Comparison of ENCODE assay signal across 28 cellular contexts in the genomic region with DNA sequence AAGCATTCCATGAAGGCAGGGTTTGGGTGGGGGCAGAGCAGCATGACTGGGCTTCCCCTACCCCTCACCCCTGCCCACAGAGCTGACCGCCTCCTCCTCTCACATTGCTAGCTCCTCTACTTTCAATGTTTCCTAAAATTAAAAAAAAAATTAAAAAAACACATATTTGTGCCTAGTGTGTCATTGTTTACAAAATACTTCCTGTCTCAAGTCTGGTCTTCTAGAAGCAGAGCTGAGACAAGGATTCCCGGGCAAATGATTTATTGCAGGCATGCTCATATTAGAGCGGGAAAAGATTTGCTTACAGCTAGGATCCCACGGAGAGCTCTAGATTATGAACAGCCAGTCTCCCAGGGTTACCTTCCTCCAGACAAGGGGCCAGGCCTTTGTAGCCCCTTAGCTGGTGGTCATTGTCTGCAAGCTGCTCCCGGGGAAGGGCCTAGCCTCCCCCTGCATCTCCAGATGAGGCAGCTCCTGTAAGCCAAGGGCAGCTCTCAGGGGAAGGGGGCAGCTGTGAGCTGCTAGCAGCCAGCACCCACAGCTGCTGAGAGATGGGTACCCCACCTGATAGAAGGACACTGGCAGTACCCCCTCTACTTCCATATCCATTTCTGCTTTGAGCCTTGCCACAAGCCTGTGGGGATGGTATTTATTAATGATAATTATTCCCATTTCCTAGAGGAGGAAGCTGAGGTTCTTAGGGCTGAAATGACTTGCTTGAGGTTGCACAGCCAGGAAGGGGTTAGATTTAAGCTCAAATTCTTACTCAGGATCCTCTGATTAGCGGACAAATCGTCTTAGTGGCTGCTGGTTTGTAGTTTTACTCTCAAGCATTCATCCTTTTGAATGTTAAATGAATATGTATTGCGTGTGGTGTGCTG. TPM values are rescaled to one million over a fixed set of nuclear protein-coding genes. Genes with fewer than 3 reads are reported as not detected.
DNase-seq lines count a peak whose midpoint lies in the region; ATAC-seq and TF ChIP-seq lines count a peak whose summit lies in the region.
"Had no signal": no experiment of that assay in that cellular context is flagged by ENCODE, and none has a peak within 500 bp of the region (broad histone marks: within the 10 kb centered on the region; RNA-seq: fewer than 3 reads in every experiment).

No MANE protein-coding gene starts in this region.

- H3K27me3 ChIP-seq in BJ (ENCODE audit: control insufficient read depth, insufficient read depth, low read length) (no peaks in the 10 kb centered on the region), psoas muscle (ENCODE audit: insufficient read depth in 3 of 3, low read length in 2 of 3) (no peaks in the 10 kb centered on the region)
- H3K27me3 ChIP-seq: BLaER1 treated with 17β-estradiol and CSF1 and Interleukin-3, amounts not matched to agents 10 nM and 100 nM; left lung; right atrium auricular region had no signal

- TF ChIP-seq CTCF in BJ (IDR thresholded peaks at IDR 0.05; ENCODE audit: insufficient read depth, low read depth, low read length) = no peak
- TF ChIP-seq CTCF in WTC11 (IDR thresholded peaks at IDR 0.05) = no peak
- no peak for TF ChIP-seq CTCF in psoas muscle (IDR thresholded peaks at IDR 0.05)

- POLR2A ChIA-PET in BJ (lab: Charles Lee) = interaction anchor here (0.6 kb wide), 1 partner anchor 16 kb away, joined by 6 read pairs; no protein-coding TSS in a partner anchor
- POLR2A ChIA-PET in WTC11 (lab: Charles Lee) = interaction anchor here (0.5 to 1.1 kb wide), 2 partner anchors 10 to 168 kb away, joined by 3 to 5 read pairs; a partner anchor contains a TSS

- no peak overlapping the region for H3K4me3 ChIP-seq in BJ (ENCODE audit: low read depth, low read length)
- H3K4me3 ChIP-seq in psoas muscle = no peak overlapping the region
- H3K4me3 ChIP-seq: BLaER1 treated with 17β-estradiol and CSF1 and Interleukin-3, amounts not matched to agents 10 nM and 100 nM; left lung; right atrium auricular region; thoracic aorta had no signal

- peaks cover 11% of the 10 kb centered on the region for H3K36me3 Mint-ChIP-seq in WTC11
- H3K36me3 Mint-ChIP-seq: activated naive CD8-positive, alpha-beta T cell treated with anti-CD3 and anti-CD28 coated beads, Interleukin-2, amount 10 ng/mL, durations not matched to agents 7 days and 5 days; immature natural killer cell; naive thymus-derived CD4-positive, alpha-beta T cell had no signal

- WGBS in psoas muscle, 3 donors = 66 to 70% (median 67%) methylated on average over 8 of the region's 8 CpGs

- H3K4me1 Mint-ChIP-seq in WTC11 = peaks cover 4% of the 10 kb centered on the region; the same call in 1 of the 2 replicates
- H3K4me1 Mint-ChIP-seq: activated CD4-positive, alpha-beta memory T cell treated with anti-CD3 and anti-CD28 coated beads, Interleukin-2, amount 10 ng/mL, durations not matched to agents 7 days and 5 days; immature natural killer cell had no signal

- no peaks in the 10 kb centered on the region for H3K4me1 ChIP-seq in psoas muscle
- H3K4me1 ChIP-seq: left lung, right atrium auricular region had no signal

- H3K27me3 Mint-ChIP-seq in WTC11 (ENCODE audit: low read depth) = no peaks in the 10 kb centered on the region; the same call in 1 of the 2 replicates

- H3K27ac Mint-ChIP-seq in WTC11 = no peak overlapping the region
- H3K27ac Mint-ChIP-seq: activated CD4-positive, alpha-beta memory T cell treated with anti-CD3 and anti-CD28 coated beads, Interleukin-2, amount 10 ng/mL, durations not matched to agents 7 days and 5 days; activated naive CD8-positive, alpha-beta T cell treated with anti-CD3 and anti-CD28 coated beads, Interleukin-2, amount 10 ng/mL, durations not matched to agents 7 days and 5 days had no signal

- no peak overlapping the region for H3K4me3 Mint-ChIP-seq in WTC11
- H3K4me3 Mint-ChIP-seq: activated CD4-positive, alpha-beta memory T cell treated with anti-CD3 and anti-CD28 coated beads, Interleukin-2, amount 10 ng/mL, durations not matched to agents 7 days and 5 days; activated naive CD8-positive, alpha-beta T cell treated with anti-CD3 and anti-CD28 coated beads, Interleukin-2, amount 10 ng/mL, durations not matched to agents 7 days and 5 days; immature natural killer cell; naive thymus-derived CD4-positive, alpha-beta T cell had no signal

- CTCF ChIA-PET in BJ (lab: Yijun Ruan, JAX) = interaction anchor here (0.6 to 2.1 kb wide), 6 partner anchors 8 to 308 kb away, joined by 3 to 6 read pairs (median 4); no protein-coding TSS in a partner anchor
- CTCF ChIA-PET in WTC11 (lab: Charles Lee) = interaction anchor here (0.6 to 2.8 kb wide), 7 partner anchors 9 to 271 kb away, joined by 3 to 17 read pairs (median 4); a partner anchor contains a TSS

- H3K36me3 ChIP-seq in BJ (ENCODE audit: control insufficient read depth, insufficient read depth, low read length) (no peaks in the 10 kb centered on the region), psoas muscle (ENCODE audit: insufficient read depth in 1 of 2, low read depth in 1 of 2) (no peaks in the 10 kb centered on the region)
- H3K36me3 ChIP-seq: BLaER1 treated with 17β-estradiol and CSF1 and Interleukin-3, amounts not matched to agents 10 nM and 100 nM; left lung; right atrium auricular region; thoracic aorta had no signal

- peak; percentile 16 for DNase-seq in BJ (ENCODE audit: low read depth)
- peak; percentile 60 for DNase-seq in H4 (ENCODE audit: low spot score)
- DNase-seq in WTC11 (ENCODE audit: low spot score) = no peak
- DNase-seq in iPS-NIHi7 (ENCODE audit: extremely low spot score) = peak; percentile 6
- DNase-seq in psoas muscle = no peak
- DNase-seq in stimulated activated CD4-positive, alpha-beta T cell treated with anti-CD3 and anti-CD28 coated beads, Interleukin-2, amount 100 ng/mL, for 24 hours = no peak
- DNase-seq: activated CD4-positive, alpha-beta memory T cell treated with anti-CD3 and anti-CD28 coated beads, Interleukin-2, amount 10 ng/mL, durations not matched to agents 7 days and 5 days; activated effector memory CD4-positive, alpha-beta T cell treated with anti-CD3 and anti-CD28 coated beads, Interleukin-2, amount 50 U/mL, for 16 hours; activated naive CD8-positive, alpha-beta T cell treated with anti-CD3 and anti-CD28 coated beads, Interleukin-2, amount 10 ng/mL, durations not matched to agents 7 days and 5 days; activated T-cell treated with anti-CD3 and anti-CD28 coated beads for 4 hours; immature natural killer cell; Kasumi-1; left lung; naive thymus-derived CD4-positive, alpha-beta T cell; NCI-H1048; NCI-H187 treated with DMSO at 0.1 percent for 48 hours; NCI-H526 treated with DMSO at 0.1 percent for 48 hours; SHP77; stimulated activated naive CD8-positive, alpha-beta T cell treated with anti-CD3 and anti-CD28 coated beads, Interleukin-15, Interleukin-2, amounts not matched to agents 100 U/mL and 50 U/mL, for 24 hours had no signal

- intact Hi-C loops in psoas muscle (cut with DNase I) = no loop called here

- peaks cover 3% of the 10 kb centered on the region for H3K9me3 ChIP-seq in psoas muscle
- H3K9me3 ChIP-seq: thoracic aorta had no signal

- H3K27ac ChIP-seq in psoas muscle = no peak overlapping the region
- H3K27ac ChIP-seq: BLaER1 treated with 17β-estradiol and CSF1 and Interleukin-3, amounts not matched to agents 10 nM and 100 nM; left lung; right atrium auricular region; thoracic aorta had no signal

- peak; percentile 41 for ATAC-seq in WTC11
- ATAC-seq in HG03045 (IDR thresholded peaks at IDR 0.05; ENCODE audit: unreplicated experiment) = no peak
- ATAC-seq in psoas muscle = no peak
- no peak for ATAC-seq in GM19452 (IDR thresholded peaks at IDR 0.05; ENCODE audit: unreplicated experiment)
- ATAC-seq: activated CD4-positive, CD25-positive, alpha-beta regulatory T cell treated with anti-CD3 and anti-CD28 coated beads, Interleukin-2, amount 50 U/mL, for 24 hours; left lung; naive thymus-derived CD4-positive, alpha-beta T cell; stimulated activated naive CD8-positive, alpha-beta T cell treated with anti-CD3 and anti-CD28 coated beads, Interleukin-15, Interleukin-2, amounts not matched to agents 100 U/mL and 50 U/mL, for 24 hours had no signal

- peaks cover 14% of the 10 kb centered on the region for H3K9me3 Mint-ChIP-seq in WTC11
- H3K9me3 Mint-ChIP-seq: immature natural killer cell had no signal

TF ChIP-seq in WTC11, 78 proteins besides CTCF, POLR2A, EP300 and RAD21 (continues in another document):
- TF ChIP-seq, protein P1, sequence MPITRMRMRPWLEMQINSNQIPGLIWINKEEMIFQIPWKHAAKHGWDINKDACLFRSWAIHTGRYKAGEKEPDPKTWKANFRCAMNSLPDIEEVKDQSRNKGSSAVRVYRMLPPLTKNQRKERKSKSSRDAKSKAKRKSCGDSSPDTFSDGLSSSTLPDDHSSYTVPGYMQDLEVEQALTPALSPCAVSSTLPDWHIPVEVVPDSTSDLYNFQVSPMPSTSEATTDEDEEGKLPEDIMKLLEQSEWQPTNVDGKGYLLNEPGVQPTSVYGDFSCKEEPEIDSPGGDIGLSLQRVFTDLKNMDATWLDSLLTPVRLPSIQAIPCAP (CRISPR knock-in tag; IDR thresholded peaks at IDR 0.05) = no peak

RNA-seq across cellular contexts. Expression of a gene that starts 9.5 kb away (rescaled TPM):
- polyA plus RNA-seq in BJ (2011; rRNA removed) (0.02 and 0.04 TPM in 2 replicates), psoas muscle (under 1 TPM in 1 of 3 donors, not detected in 2; 0.17 TPM)
- polyA minus RNA-seq in BJ (2011; rRNA and poly(A)+ RNA removed) = 0.05 TPM in 1 of 2 replicates, not detected in the other
- total RNA-seq in H4 (2014; rRNA removed; shearing (Covaris generic)) = not detected in 2 replicates
- total RNA-seq in WTC11 (2021) (10.6 to 12.6 TPM (median 10.7 TPM) in 3 replicates), psoas muscle (under 1 TPM in 2 of 4 donors, not detected in 2; 0.11 TPM)
- total RNA-seq: Daoy, mesenteric fat pad, osteocyte had no signal

RNA-seq across cellular contexts. Expression of a gene that starts 49.5 kb away (rescaled TPM):
- polyA plus RNA-seq in BJ (2011; rRNA removed) (2,590 and 3,048 TPM in 2 replicates), psoas muscle (1,000 to 10,000 TPM; 1,402 to 2,522 (median 1,825) TPM)
- polyA minus RNA-seq in BJ (2011; rRNA and poly(A)+ RNA removed) = 602 and 1,164 TPM in 2 replicates
- total RNA-seq in H4 (2014; rRNA removed; shearing (Covaris generic)) = 3,936 and 4,042 TPM in 2 replicates
- total RNA-seq in WTC11 (2021) (2,184 to 2,437 TPM (median 2,411 TPM) in 3 replicates), psoas muscle (100 to 1,000 TPM; 601 to 836 (median 791) TPM)

Comparison
In these comparisons a context has a peak if more than half of its experiments do, and no peak if none do; other contexts are left out.
1. DNase-seq: peak in BJ (single experiment), H4 (single experiment) and iPS-NIHi7 (single experiment); none in WTC11 (single experiment), psoas muscle (0 of 2) and stimulated activated CD4-positive, alpha-beta T cell treated with anti-CD3 and anti-CD28 coated beads, Interleukin-2, amount 100 ng/mL, for 24 hours (0 of 2).
2. RNA of a gene that starts 9.5 kb away (total RNA-seq): 10.6 to 12.6 TPM in WTC11; 0.11 TPM in psoas muscle and not detected in H4; every median in the first group is over 10 times any median in the second.